ENCODE assay signal across 27 cellular contexts in genomic region chr19:45786533-45786894, GRCh38. TPM values are rescaled to one million over a fixed set of nuclear protein-coding genes. Genes with fewer than 3 reads are reported as not detected.
A peak's percentile ranks its signal among the peaks of the same experiment; 100 is the strongest.
DNase-seq lines count a peak whose midpoint lies in the region; ATAC-seq, FAIRE-seq and TF ChIP-seq lines count a peak whose summit lies in the region.
"Had no signal": no experiment of that assay in that cellular context is flagged by ENCODE, and none has a peak within 500 bp of the region (broad histone marks: within the 10 kb centered on the region; RNA-seq: fewer than 3 reads in every experiment).

No MANE protein-coding gene starts in this region.

- no peaks in the 10 kb centered on the region for H3K9me3 ChIP-seq in left ventricle myocardium inferior (replicated peaks)
- no peaks in the 10 kb centered on the region for H3K9me3 ChIP-seq in ascending aorta
- no peaks in the 10 kb centered on the region for H3K9me3 ChIP-seq in kidney (ENCODE audit: control insufficient read depth in 1 of 2, low read length in 2 of 2)
- no peaks in the 10 kb centered on the region for H3K9me3 ChIP-seq in tibial artery
- H3K9me3 ChIP-seq: BE2C had no signal

- H3K4me1 ChIP-seq in left ventricle myocardium inferior (peaks cover 86% of the 10 kb centered on the region), ascending aorta (peaks cover 7 to 33% of the 10 kb centered on the region in 2 donors), kidney (ENCODE audit: control insufficient read depth in 1 of 2, insufficient read depth in 1 of 2, low read depth in 1 of 2, low read length in 2 of 2) (peaks cover 0 to 13% of the 10 kb centered on the region in 2 donors), tibial artery (peaks cover 8 to 57% (median 42%) of the 10 kb centered on the region in 4 donors)

- intact Hi-C loops in left ventricle myocardium inferior (cut with micrococcal nuclease) (no loop called here), cardiac septum (cut with DNase I) (no loop called here), ascending aorta (cut with DNase I) (no loop called here), kidney (cut with DNase I) (no loop called here), tibial artery (cut with DNase I; ENCODE audit: low total_unique reads) (no loop called here)

- TF ChIP-seq CTCF in left ventricle myocardium inferior (IDR thresholded peaks at IDR 0.05; ENCODE audit: borderline replicate concordance) (no peak), ascending aorta (IDR thresholded peaks at IDR 0.05) (no peak), kidney (IDR thresholded peaks at IDR 0.05; ENCODE audit: borderline replicate concordance, extremely low read depth, insufficient read depth) (no peak), tibial artery (IDR thresholded peaks at IDR 0.05) (no peak)

- H3K36me3 ChIP-seq in left ventricle myocardium inferior, result peaks cover 51% of the 10 kb centered on the region
- H3K36me3 ChIP-seq in ascending aorta, result peaks cover 39 to 57% of the 10 kb centered on the region in 2 donors
- H3K36me3 ChIP-seq in kidney (ENCODE audit: control insufficient read depth in 1 of 2, insufficient read depth in 2 of 2, low read length in 2 of 2), result peaks cover 10 to 20% of the 10 kb centered on the region in 2 donors
- H3K36me3 ChIP-seq in tibial artery, result peaks cover 24 to 68% (median 48%) of the 10 kb centered on the region in 3 donors

- no peaks in the 10 kb centered on the region for H3K27me3 ChIP-seq in left ventricle myocardium inferior (ENCODE audit: low read depth)
- no peaks in the 10 kb centered on the region for H3K27me3 ChIP-seq in ascending aorta
- H3K27me3 ChIP-seq in tibial artery, result no peaks in the 10 kb centered on the region
- H3K27me3 ChIP-seq: BE2C had no signal

- no peak overlapping the region for H3K4me3 ChIP-seq in left ventricle myocardium inferior
- no peak overlapping the region for H3K4me3 ChIP-seq in ascending aorta
- no peak overlapping the region for H3K4me3 ChIP-seq in kidney (ENCODE audit: low read length in 2 of 2)
- no peak overlapping the region for H3K4me3 ChIP-seq in tibial artery
- H3K4me3 ChIP-seq: GM23248, PC-9 had no signal

- DNase-seq in left ventricle myocardium inferior (no peak), cardiac septum (ENCODE audit: low spot score) (no peak), ascending aorta (ENCODE audit: low spot score in 2 of 2) (no peak), kidney (peak; percentile 78), tibial artery (no peak)
- DNase-seq: BE2C; CD8-positive, alpha-beta memory T cell; DMS79 treated with DMSO at 0.1 percent for 48 hours; GM23248; MM.1S; NCI-H1417 treated with DMSO at 0.1 percent for 48 hours; NCI-H1694 treated with DMSO at 0.1 percent for 48 hours; NCI-H2081; NCI-H2227 treated with DMSO at 0.1 percent for 48 hours; NCI-H526 treated with DMSO at 0.1 percent for 48 hours; PC-9; SHP77 had no signal

- ATAC-seq in HG02588 (IDR thresholded peaks at IDR 0.05; ENCODE audit: unreplicated experiment), result no peak
- ATAC-seq in HG02610 (IDR thresholded peaks at IDR 0.05; ENCODE audit: unreplicated experiment), result no peak

- H3K9ac ChIP-seq in kidney (ENCODE audit: low read length in 2 of 2), result no peak overlapping the region
- H3K9ac ChIP-seq: GM23248, KMS-11 had no signal

- no peak for FAIRE-seq in kidney (lab: Jason Lieb, UNC)
- FAIRE-seq: HTR-8/SVneo had no signal

- H3K27ac ChIP-seq in left ventricle myocardium inferior (replicated peaks), result peak overlapping the region; percentile 94
- peak overlapping the region; percentile 93 to 94 for H3K27ac ChIP-seq in ascending aorta
- no peak overlapping the region for H3K27ac ChIP-seq in kidney (ENCODE audit: low read depth in 2 of 2, low read length in 2 of 2)
- H3K27ac ChIP-seq in tibial artery, result peak overlapping the region; percentile 92 to 94
- H3K27ac ChIP-seq: 22Rv1, GM23248, KMS-11, PC-9 had no signal

RNA-seq across cellular contexts. Expression of gene DMPK, which starts 4.2 kb away (rescaled TPM):
- total RNA-seq in left ventricle myocardium inferior, result 284 TPM
- total RNA-seq in cardiac septum, result 441 TPM
- 76.8 TPM for total RNA-seq in ascending aorta
- total RNA-seq in kidney, result 63.0 TPM
- 31.3 TPM for polyA plus RNA-seq in kidney (ENCODE audit: insufficient read depth, low read depth, low replicate concordance)

RNA-seq across cellular contexts. Expression of gene DMWD, which starts 6.1 kb away (rescaled TPM):
- total RNA-seq in left ventricle myocardium inferior (69.2 TPM), cardiac septum (120 TPM), ascending aorta (110 TPM), kidney (60.9 TPM)
- 22.2 TPM for polyA plus RNA-seq in kidney (ENCODE audit: insufficient read depth, low read depth, low replicate concordance)

RNA-seq across cellular contexts. Expression of gene SIX5, which starts 17.5 kb away (rescaled TPM):
- 21.8 TPM for total RNA-seq in left ventricle myocardium inferior
- 20.7 TPM for total RNA-seq in cardiac septum
- 39.2 TPM for total RNA-seq in ascending aorta
- 19.4 TPM for total RNA-seq in kidney
- 15.2 TPM for polyA plus RNA-seq in kidney (ENCODE audit: insufficient read depth, low read depth, low replicate concordance)
- polyA plus RNA-seq: CD14-positive monocyte had no signal

RNA-seq across cellular contexts. Expression of gene RSPH6A, which starts 28.6 kb away (rescaled TPM):
- total RNA-seq in left ventricle myocardium inferior, result not detected
- total RNA-seq in cardiac septum, result 0.16 TPM
- total RNA-seq in ascending aorta, result not detected
- 0.13 TPM for total RNA-seq in kidney
- polyA plus RNA-seq in kidney (ENCODE audit: insufficient read depth, low read depth, low replicate concordance), result not detected
- total RNA-seq: GM23248, RPMI7951, SK-MEL-5 had no signal
- polyA plus RNA-seq: CD14-positive monocyte; CD8-positive, alpha-beta memory T cell; GM23248 had no signal

RNA-seq across cellular contexts. Expression of gene MEIOSIN, which starts 53.3 kb away (rescaled TPM):
- total RNA-seq in left ventricle myocardium inferior (not detected), cardiac septum (not detected), ascending aorta (not detected), kidney (not detected)
- polyA plus RNA-seq in kidney (ENCODE audit: insufficient read depth, low read depth, low replicate concordance), result not detected
- total RNA-seq: CD8-positive, alpha-beta memory T cell; GM23248; H7; NCI-H460; PC-9; RPMI7951 had no signal
- polyA plus RNA-seq: CD14-positive monocyte; CD8-positive, alpha-beta memory T cell; GM23248 had no signal

Comparison
In these comparisons a context has a peak if more than half of its experiments do, and no peak if none do; other contexts are left out.
1. H3K27ac ChIP-seq: peak in left ventricle myocardium inferior (single experiment), ascending aorta (2 of 2) and tibial artery (2 of 2); none in kidney (0 of 2).